In genomic region chr11:73625690-73626318, GRCh38 we compare ENCODE assay signal across 8 cellular contexts. TPM values are rescaled to one million over a fixed set of nuclear protein-coding genes. Genes with fewer than 3 reads are reported as not detected.
DNase-seq lines count a peak whose midpoint lies in the region; ATAC-seq and TF ChIP-seq lines count a peak whose summit lies in the region.

No MANE protein-coding gene starts in this region.

- DNase-seq in GM10248 (ENCODE audit: extremely low spot score), result peak; percentile 84
- peak; percentile 63 for DNase-seq in NCI-H146 treated with DMSO at 0.1 percent for 48 hours (lab: John Stamatoyannopoulos, UW; ENCODE audit: unreplicated experiment)
- DNase-seq in T follicular helper cell (ENCODE audit: low read depth), result peak; percentile 59
- peak; percentile 74 for DNase-seq in activated naive CD8-positive, alpha-beta T cell treated with anti-CD3 and anti-CD28 coated beads, Interleukin-2, amount 50 U/mL, for 24 hours
- peak; percentile 82 for DNase-seq in cardiac septum (ENCODE audit: low spot score)
- DNase-seq in psoas muscle, result peak; percentile 57 to 77
- no peak for DNase-seq in vagina (ENCODE audit: extremely low spot score in 2 of 2)

- CTCF ChIA-PET in GM10248 (lab: Yijun Ruan, JAX), result interaction anchor here (0.6 to 10.7 kb wide), 69 partner anchors 9 to 695 kb away, joined by 3 to 166 read pairs (median 4); partner anchors contain the start of genes FAM168A, PLEKHB1 and UCP2

- no peak for TF ChIP-seq POLR2A in vagina (IDR thresholded peaks at IDR 0.05)

- H3K4me3 Mint-ChIP-seq in activated naive CD8-positive, alpha-beta T cell treated with anti-CD3 and anti-CD28 coated beads, Interleukin-2, amount 50 U/mL, for 24 hours, result no peak overlapping the region

- POLR2A ChIA-PET in GM10248 (lab: Yijun Ruan, JAX), result interaction anchor here (0.6 kb wide), 1 partner anchor 1701 kb away, joined by 3 read pairs; no protein-coding TSS in a partner anchor

- H3K4me1 ChIP-seq in psoas muscle (peaks cover 9% of the 10 kb centered on the region), vagina (no peaks in the 10 kb centered on the region)

- H3K4me3 ChIP-seq in psoas muscle (peak overlapping the region; percentile 49), vagina (no peak overlapping the region)

- no peaks in the 10 kb centered on the region for H3K9me3 Mint-ChIP-seq in activated naive CD8-positive, alpha-beta T cell treated with anti-CD3 and anti-CD28 coated beads, Interleukin-2, amount 50 U/mL, for 24 hours

- no peaks in the 10 kb centered on the region for H3K4me1 Mint-ChIP-seq in activated naive CD8-positive, alpha-beta T cell treated with anti-CD3 and anti-CD28 coated beads, Interleukin-2, amount 50 U/mL, for 24 hours

- no peaks in the 10 kb centered on the region for H3K9me3 ChIP-seq in psoas muscle
- no peaks in the 10 kb centered on the region for H3K9me3 ChIP-seq in vagina

- H3K27ac Mint-ChIP-seq in activated naive CD8-positive, alpha-beta T cell treated with anti-CD3 and anti-CD28 coated beads, Interleukin-2, amount 50 U/mL, for 24 hours, result no peak overlapping the region

- peak; percentile 85 for TF ChIP-seq CTCF in GM10248 (IDR thresholded peaks at IDR 0.05; ENCODE audit: control extremely low read depth, extremely low read depth, low read depth, missing control alignments)
- TF ChIP-seq CTCF in psoas muscle (IDR thresholded peaks at IDR 0.05), result peak; percentile 93
- TF ChIP-seq CTCF in vagina (IDR thresholded peaks at IDR 0.05), result peak; percentile 46 to 83 (median 75)

- H3K27ac ChIP-seq in psoas muscle (no peak overlapping the region), vagina (no peak overlapping the region)

- H3K36me3 ChIP-seq in psoas muscle (ENCODE audit: insufficient read depth in 1 of 2, low read depth in 1 of 2), result no peaks in the 10 kb centered on the region
- no peaks in the 10 kb centered on the region for H3K36me3 ChIP-seq in vagina

- peak; percentile 73 for ATAC-seq in activated naive CD8-positive, alpha-beta T cell treated with anti-CD3 and anti-CD28 coated beads, Interleukin-2, amount 50 U/mL, for 24 hours
- peak; percentile 72 to 86 (median 80) for ATAC-seq in psoas muscle
- ATAC-seq in GM19455 (IDR thresholded peaks at IDR 0.05; ENCODE audit: unreplicated experiment), result no peak

- 10 to 19% (median 18%) methylated on average over 20 of the region's 20 CpGs for WGBS in psoas muscle, 3 donors

- peaks cover 23% of the 10 kb centered on the region for H3K27me3 Mint-ChIP-seq in activated naive CD8-positive, alpha-beta T cell treated with anti-CD3 and anti-CD28 coated beads, Interleukin-2, amount 50 U/mL, for 24 hours

- intact Hi-C loops in cardiac septum (cut with DNase I), result loop anchor here (1.0 to 10.0 kb wide), 2 partner anchors 35 to 221 kb away; no protein-coding TSS in a partner anchor
- intact Hi-C loops in psoas muscle (cut with DNase I), result loop anchor here (1.0 to 2.0 kb wide), 2 partner anchors 35 kb away; no protein-coding TSS in a partner anchor
- intact Hi-C loops in vagina (cut with DNase I), result loop anchor here (2.0 kb wide), 1 partner anchor 35 kb away; no protein-coding TSS in a partner anchor

- H3K27me3 ChIP-seq in psoas muscle (ENCODE audit: insufficient read depth in 3 of 3, low read length in 2 of 3), result no peaks in the 10 kb centered on the region
- H3K27me3 ChIP-seq in vagina, result no peaks in the 10 kb centered on the region

- H3K36me3 Mint-ChIP-seq in activated naive CD8-positive, alpha-beta T cell treated with anti-CD3 and anti-CD28 coated beads, Interleukin-2, amount 50 U/mL, for 24 hours (ENCODE audit: low read depth), result no peaks in the 10 kb centered on the region

RNA-seq across cellular contexts. Expression of gene PLEKHB1, which starts 20.6 kb away (rescaled TPM):
- total RNA-seq in cardiac septum (31.2 TPM), psoas muscle (10 to 100 TPM in 2 of 4 donors, 1 to 10 TPM in 2; 8.1 to 13.7 (median 9.9) TPM), vagina (7.9 TPM)
- polyA plus RNA-seq in psoas muscle, result 10 to 100 TPM in 1 of 3 donors, 1 to 10 TPM in 1, under 1 TPM in 1; 0.33 to 10.4 (median 5.2) TPM

RNA-seq across cellular contexts. Expression of gene FAM168A, which starts 27.9 kb away (rescaled TPM):
- total RNA-seq in cardiac septum (29.5 TPM), psoas muscle (10 to 100 TPM; 13.8 to 28.6 (median 21.2) TPM), vagina (21.4 TPM)
- 10 to 100 TPM in 1 of 3 donors, 1 to 10 TPM in 2; 5.3 to 18.9 (median 6.3) TPM for polyA plus RNA-seq in psoas muscle

Comparison
In these comparisons a context has a peak if more than half of its experiments do, and no peak if none do; other contexts are left out.
1. DNase-seq: peak in GM10248 (single experiment), NCI-H146 treated with DMSO at 0.1 percent for 48 hours (single experiment), T follicular helper cell (single experiment), activated naive CD8-positive, alpha-beta T cell treated with anti-CD3 and anti-CD28 coated beads, Interleukin-2, amount 50 U/mL, for 24 hours (single experiment), cardiac septum (single experiment) and psoas muscle (2 of 2); none in vagina (0 of 2).
2. Peak in every context shown above with its lines, with median percentiles within 50 percentile points of each other: CTCF ChIP-seq.